ENCODE assay signal across 1 cellular context in genomic region chr18:31821452-31822171, GRCh38.
A peak's percentile ranks its signal among the peaks of the same experiment; 100 is the strongest.
TF ChIP-seq lines count a peak whose summit lies in the region.

No MANE protein-coding gene starts in this region.

TF ChIP-seq in K562, 482 proteins besides CTCF, POLR2A, EP300 and RAD21 (continued from another document and continues in another):
- TF ChIP-seq, protein P1, sequence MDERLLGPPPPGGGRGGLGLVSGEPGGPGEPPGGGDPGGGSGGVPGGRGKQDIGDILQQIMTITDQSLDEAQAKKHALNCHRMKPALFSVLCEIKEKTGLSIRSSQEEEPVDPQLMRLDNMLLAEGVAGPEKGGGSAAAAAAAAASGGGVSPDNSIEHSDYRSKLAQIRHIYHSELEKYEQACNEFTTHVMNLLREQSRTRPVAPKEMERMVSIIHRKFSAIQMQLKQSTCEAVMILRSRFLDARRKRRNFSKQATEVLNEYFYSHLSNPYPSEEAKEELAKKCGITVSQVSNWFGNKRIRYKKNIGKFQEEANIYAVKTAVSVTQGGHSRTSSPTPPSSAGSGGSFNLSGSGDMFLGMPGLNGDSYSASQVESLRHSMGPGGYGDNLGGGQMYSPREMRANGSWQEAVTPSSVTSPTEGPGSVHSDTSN (CRISPR knock-in tag; IDR thresholded peaks at IDR 0.05; ENCODE audit: low read depth) = no peak
- TF ChIP-seq, protein P1 (tag; conservative IDR thresholded peaks at IDR 0.05; ENCODE audit: low read depth) = no peak
- peak; percentile 46; the same call in 1 of the 2 replicates for TF ChIP-seq MBD2 (IDR thresholded peaks at IDR 0.05; ENCODE audit: borderline replicate concordance, low read depth)
- 0 out of 2 replicates have a peak, but pooled peaks have one; percentile 4 for TF ChIP-seq ZFP1 (CRISPR knock-in tag; IDR thresholded peaks at IDR 0.05)
- TF ChIP-seq ZNF324 (CRISPR knock-in tag; IDR thresholded peaks at IDR 0.05) = 0 out of 2 replicates have a peak, but pooled peaks have one; percentile 39
- peak; percentile 58; the same call in 1 of the 2 replicates for TF ChIP-seq POLR2AphosphoS5 (IDR thresholded peaks at IDR 0.05; ENCODE audit: control insufficient read depth, insufficient read depth, low read depth, low read length)
- TF ChIP-seq NFXL1 (CRISPR knock-in tag; IDR thresholded peaks at IDR 0.05) = peak; percentile 70; the same call in 1 of the 2 replicates
- peak; percentile 88 for TF ChIP-seq BCOR (IDR thresholded peaks at IDR 0.05)
- TF ChIP-seq, protein P2, sequence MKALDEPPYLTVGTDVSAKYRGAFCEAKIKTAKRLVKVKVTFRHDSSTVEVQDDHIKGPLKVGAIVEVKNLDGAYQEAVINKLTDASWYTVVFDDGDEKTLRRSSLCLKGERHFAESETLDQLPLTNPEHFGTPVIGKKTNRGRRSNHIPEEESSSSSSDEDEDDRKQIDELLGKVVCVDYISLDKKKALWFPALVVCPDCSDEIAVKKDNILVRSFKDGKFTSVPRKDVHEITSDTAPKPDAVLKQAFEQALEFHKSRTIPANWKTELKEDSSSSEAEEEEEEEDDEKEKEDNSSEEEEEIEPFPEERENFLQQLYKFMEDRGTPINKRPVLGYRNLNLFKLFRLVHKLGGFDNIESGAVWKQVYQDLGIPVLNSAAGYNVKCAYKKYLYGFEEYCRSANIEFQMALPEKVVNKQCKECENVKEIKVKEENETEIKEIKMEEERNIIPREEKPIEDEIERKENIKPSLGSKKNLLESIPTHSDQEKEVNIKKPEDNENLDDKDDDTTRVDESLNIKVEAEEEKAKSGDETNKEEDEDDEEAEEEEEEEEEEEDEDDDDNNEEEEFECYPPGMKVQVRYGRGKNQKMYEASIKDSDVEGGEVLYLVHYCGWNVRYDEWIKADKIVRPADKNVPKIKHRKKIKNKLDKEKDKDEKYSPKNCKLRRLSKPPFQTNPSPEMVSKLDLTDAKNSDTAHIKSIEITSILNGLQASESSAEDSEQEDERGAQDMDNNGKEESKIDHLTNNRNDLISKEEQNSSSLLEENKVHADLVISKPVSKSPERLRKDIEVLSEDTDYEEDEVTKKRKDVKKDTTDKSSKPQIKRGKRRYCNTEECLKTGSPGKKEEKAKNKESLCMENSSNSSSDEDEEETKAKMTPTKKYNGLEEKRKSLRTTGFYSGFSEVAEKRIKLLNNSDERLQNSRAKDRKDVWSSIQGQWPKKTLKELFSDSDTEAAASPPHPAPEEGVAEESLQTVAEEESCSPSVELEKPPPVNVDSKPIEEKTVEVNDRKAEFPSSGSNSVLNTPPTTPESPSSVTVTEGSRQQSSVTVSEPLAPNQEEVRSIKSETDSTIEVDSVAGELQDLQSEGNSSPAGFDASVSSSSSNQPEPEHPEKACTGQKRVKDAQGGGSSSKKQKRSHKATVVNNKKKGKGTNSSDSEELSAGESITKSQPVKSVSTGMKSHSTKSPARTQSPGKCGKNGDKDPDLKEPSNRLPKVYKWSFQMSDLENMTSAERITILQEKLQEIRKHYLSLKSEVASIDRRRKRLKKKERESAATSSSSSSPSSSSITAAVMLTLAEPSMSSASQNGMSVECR (CRISPR knock-in tag; IDR thresholded peaks at IDR 0.05) = no peak
- TF ChIP-seq FOXK1 (CRISPR knock-in tag; IDR thresholded peaks at IDR 0.05; ENCODE audit: borderline replicate concordance) = no peak
- TF ChIP-seq ZNF766 (CRISPR knock-in tag; conservative IDR thresholded peaks at IDR 0.05) = peak; percentile 93
- TF ChIP-seq CXXC5 (CRISPR knock-in tag; IDR thresholded peaks at IDR 0.05) = peak; percentile 93
- TF ChIP-seq KDM5B (IDR thresholded peaks at IDR 0.05; ENCODE audit: insufficient replicate concordance, low read depth, low read length) = no peak
- TF ChIP-seq ZNF589 (CRISPR knock-in tag; IDR thresholded peaks at IDR 0.05; ENCODE audit: low read depth) = peak; percentile 94
- peak; percentile 87 for TF ChIP-seq KLF16 (IDR thresholded peaks at IDR 0.05)
- TF ChIP-seq DIDO1 (tag; IDR thresholded peaks at IDR 0.05; ENCODE audit: low read depth) = peak; percentile 48; the same call in 1 of the 2 replicates
- TF ChIP-seq GTF3C2 (IDR thresholded peaks at IDR 0.05; ENCODE audit: borderline replicate concordance, extremely low read depth, insufficient read length) = no peak
- TF ChIP-seq MLLT1 (IDR thresholded peaks at IDR 0.05) = 0 out of 4 replicates have a peak, but pooled peaks of 1 of the 2 experiments have one; percentile 22
- TF ChIP-seq, protein P3, sequence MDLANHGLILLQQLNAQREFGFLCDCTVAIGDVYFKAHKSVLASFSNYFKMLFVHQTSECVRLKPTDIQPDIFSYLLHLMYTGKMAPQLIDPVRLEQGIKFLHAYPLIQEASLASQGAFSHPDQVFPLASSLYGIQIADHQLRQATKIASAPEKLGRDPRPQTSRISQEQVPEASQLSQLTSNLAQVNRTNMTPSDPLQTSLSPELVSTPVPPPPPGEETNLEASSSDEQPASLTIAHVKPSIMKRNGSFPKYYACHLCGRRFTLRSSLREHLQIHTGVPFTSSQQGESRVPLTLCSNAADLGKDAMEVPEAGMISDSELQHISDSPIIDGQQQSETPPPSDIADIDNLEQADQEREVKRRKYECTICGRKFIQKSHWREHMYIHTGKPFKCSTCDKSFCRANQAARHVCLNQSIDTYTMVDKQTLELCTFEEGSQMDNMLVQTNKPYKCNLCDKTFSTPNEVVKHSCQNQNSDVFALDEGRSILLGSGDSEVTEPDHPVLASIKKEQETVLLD (IDR thresholded peaks at IDR 0.05) = peak; percentile 35; the same call in 1 of the 2 replicates
- peak; percentile 74 for TF ChIP-seq TARDBP (IDR thresholded peaks at IDR 0.05)
- TF ChIP-seq ARID1B (IDR thresholded peaks at IDR 0.05) = peak; percentile 97
- peak; percentile 57 for TF ChIP-seq HDAC3 (IDR thresholded peaks at IDR 0.05; ENCODE audit: borderline replicate concordance, partially characterized antibody)
- TF ChIP-seq HDAC2 (IDR thresholded peaks at IDR 0.05) = peak; percentile 99
- TF ChIP-seq PTTG1 (tag; IDR thresholded peaks at IDR 0.05; ENCODE audit: low read depth) = peak; percentile 85
- TF ChIP-seq ZEB2 (IDR thresholded peaks at IDR 0.05) = peak; percentile 96
- peak; percentile 94 for TF ChIP-seq ZNF175 (CRISPR knock-in tag; IDR thresholded peaks at IDR 0.05; ENCODE audit: low read depth)
- no peak for TF ChIP-seq YBX1 (IDR thresholded peaks at IDR 0.05)
- TF ChIP-seq HDAC8 (tag; IDR thresholded peaks at IDR 0.05) = peak; percentile 89
- TF ChIP-seq, protein P4, sequence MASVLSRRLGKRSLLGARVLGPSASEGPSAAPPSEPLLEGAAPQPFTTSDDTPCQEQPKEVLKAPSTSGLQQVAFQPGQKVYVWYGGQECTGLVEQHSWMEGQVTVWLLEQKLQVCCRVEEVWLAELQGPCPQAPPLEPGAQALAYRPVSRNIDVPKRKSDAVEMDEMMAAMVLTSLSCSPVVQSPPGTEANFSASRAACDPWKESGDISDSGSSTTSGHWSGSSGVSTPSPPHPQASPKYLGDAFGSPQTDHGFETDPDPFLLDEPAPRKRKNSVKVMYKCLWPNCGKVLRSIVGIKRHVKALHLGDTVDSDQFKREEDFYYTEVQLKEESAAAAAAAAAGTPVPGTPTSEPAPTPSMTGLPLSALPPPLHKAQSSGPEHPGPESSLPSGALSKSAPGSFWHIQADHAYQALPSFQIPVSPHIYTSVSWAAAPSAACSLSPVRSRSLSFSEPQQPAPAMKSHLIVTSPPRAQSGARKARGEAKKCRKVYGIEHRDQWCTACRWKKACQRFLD (CRISPR knock-in tag; IDR thresholded peaks at IDR 0.05) = peak; percentile 89
- TF ChIP-seq ZC3H11A (IDR thresholded peaks at IDR 0.05; ENCODE audit: low read depth, low read length) = no peak
- peak; percentile 79 for TF ChIP-seq MTA3 (IDR thresholded peaks at IDR 0.05; ENCODE audit: borderline replicate concordance)
- peak; percentile 83 for TF ChIP-seq PML (IDR thresholded peaks at IDR 0.05; ENCODE audit: low read length)
- TF ChIP-seq TOE1 (IDR thresholded peaks at IDR 0.05; ENCODE audit: borderline replicate concordance) = no peak
- no peak for TF ChIP-seq TOE1 (CRISPR knock-in tag; IDR thresholded peaks at IDR 0.05; ENCODE audit: borderline replicate concordance, low read depth)
- 0 out of 2 replicates have a peak, but pooled peaks have one; percentile 28 for TF ChIP-seq ZKSCAN1 (IDR thresholded peaks at IDR 0.05; ENCODE audit: low read depth, low read length)
- TF ChIP-seq RAD51 (IDR thresholded peaks at IDR 0.05; ENCODE audit: borderline replicate concordance, low read depth) = 0 out of 2 replicates have a peak, but pooled peaks have one; percentile 19
- TF ChIP-seq ATF1 (CRISPR knock-in tag; IDR thresholded peaks at IDR 0.05) = no peak
- TF ChIP-seq ATF1 (tag; IDR thresholded peaks at IDR 0.05) = peak; percentile 71
- TF ChIP-seq ZNF12 (CRISPR knock-in tag; IDR thresholded peaks at IDR 0.05) = no peak
- TF ChIP-seq CHD2 (IDR thresholded peaks at IDR 0.05; ENCODE audit: low read depth, low read length) = no peak
- TF ChIP-seq STAT5B (CRISPR knock-in tag; IDR thresholded peaks at IDR 0.05) = no peak
- TF ChIP-seq ETV6 (IDR thresholded peaks at IDR 0.05; ENCODE audit: borderline replicate concordance in 1 of 2, low read depth in 2 of 2, low read length in 1 of 2) = no peak
- TF ChIP-seq ETV6 (CRISPR knock-in tag; IDR thresholded peaks at IDR 0.05; ENCODE audit: borderline replicate concordance) = 0 out of 2 replicates have a peak, but pooled peaks have one; percentile 21
- no peak for TF ChIP-seq ZNF282 (CRISPR knock-in tag; IDR thresholded peaks at IDR 0.05)
- TF ChIP-seq LEF1 (IDR thresholded peaks at IDR 0.05) = peak; percentile 68; the same call in 1 of the 2 replicates
- peak; percentile 69 for TF ChIP-seq ETV1 (tag; conservative IDR thresholded peaks at IDR 0.05; ENCODE audit: low read depth)
- TF ChIP-seq NCOR1 (IDR thresholded peaks at IDR 0.05) = peak; percentile 95
- TF ChIP-seq DDX20 (tag; IDR thresholded peaks at IDR 0.05; ENCODE audit: low read depth) = peak; percentile 85; the same call in 1 of the 2 replicates
- TF ChIP-seq TAL1 (IDR thresholded peaks at IDR 0.05) = peak; percentile 96
- peak; percentile 98 for TF ChIP-seq CTBP1 (IDR thresholded peaks at IDR 0.05; ENCODE audit: borderline replicate concordance)
- TF ChIP-seq ZNF592 (IDR thresholded peaks at IDR 0.05) = peak; percentile 81
- TF ChIP-seq SMAD4 (CRISPR knock-in tag; conservative IDR thresholded peaks at IDR 0.05) = peak; percentile 96
